In the genomic region with DNA sequence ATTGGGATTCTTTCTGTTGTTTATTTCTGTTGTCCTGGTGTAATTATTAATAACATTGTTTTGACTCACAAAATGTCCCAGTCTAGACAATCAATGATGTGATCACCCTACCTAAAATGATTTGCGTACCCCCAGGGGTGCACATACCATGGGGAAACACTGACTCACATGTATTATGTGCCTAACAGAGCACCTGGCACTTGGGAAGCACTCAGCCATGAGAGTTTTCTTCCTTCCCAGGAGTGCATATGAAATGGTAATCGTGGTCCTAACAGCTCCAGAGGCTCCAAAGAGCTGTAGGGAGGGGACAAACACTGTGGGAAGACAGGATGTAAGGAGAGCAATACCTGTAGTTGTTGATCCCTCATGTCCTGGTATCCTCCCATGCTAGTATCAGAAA, we compare ENCODE assay signal across 19 cellular contexts.
DNase-seq lines count a peak whose midpoint lies in the region; ATAC-seq and TF ChIP-seq lines count a peak whose summit lies in the region.
"Had no signal": no experiment of that assay in that cellular context is flagged by ENCODE, and none has a peak within 500 bp of the region (broad histone marks: within the 10 kb centered on the region; RNA-seq: fewer than 3 reads in every experiment).

No MANE protein-coding gene starts in this region.

- H3K79me2 ChIP-seq in mammary epithelial cell (ENCODE audit: insufficient read depth, low read length): no peaks in the 10 kb centered on the region

- no peak overlapping the region for H3K4me2 ChIP-seq in mammary epithelial cell (ENCODE audit: insufficient read depth, low read depth, low read length)
- H3K4me2 ChIP-seq in IMR-90 (ENCODE audit: low read depth, low read length): no peak overlapping the region

- TF ChIP-seq CTCF in mammary epithelial cell (conservative IDR thresholded peaks at IDR 0.05 in 1 of 2, IDR thresholded peaks at IDR 0.05 in 1 of 2; ENCODE audit: extremely low read depth in 1 of 2, insufficient read depth in 1 of 2, low read depth in 1 of 2, low read length in 2 of 2) (no peak), breast epithelium (IDR thresholded peaks at IDR 0.05) (no peak), IMR-90 (conservative IDR thresholded peaks at IDR 0.05; ENCODE audit: low read depth, low read length) (no peak), foreskin keratinocyte (conservative IDR thresholded peaks at IDR 0.05) (no peak), thyroid gland (IDR thresholded peaks at IDR 0.05) (no peak)
- TF ChIP-seq CTCF in CD4-positive, alpha-beta T cell (IDR thresholded peaks at IDR 0.05): no peak

- POLR2A ChIA-PET in IMR-90 (lab: Charles Lee; ENCODE audit: unreplicated experiment): no interaction called here
- POLR2A ChIA-PET in CD4-positive, alpha-beta T cell (lab: Charles Lee): no interaction called here

- no peaks in the 10 kb centered on the region for H3K36me3 Mint-ChIP-seq in CD4-positive, alpha-beta T cell (ENCODE audit: low read depth)

- peak overlapping the region; percentile 2; the same call in 1 of the 2 replicates for H4K91ac ChIP-seq in IMR-90 (ENCODE audit: insufficient read depth, low read depth, low read length)

- ATAC-seq in IMR-90 (ENCODE audit: low read depth) (no peak), foreskin keratinocyte (peak; percentile 90), GM19452 (IDR thresholded peaks at IDR 0.05; ENCODE audit: unreplicated experiment) (no peak)
- no peak for ATAC-seq in CD4-positive, alpha-beta T cell (ENCODE audit: poor library complexity)
- ATAC-seq: right cardiac atrium had no signal

- CTCF ChIA-PET in mammary epithelial cell (lab: Charles Lee; ENCODE audit: low non-redundant PET): no interaction called here
- CTCF ChIA-PET in IMR-90 (lab: Yijun Ruan, JAX): no interaction called here
- CTCF ChIA-PET in CD4-positive, alpha-beta T cell (lab: Charles Lee): no interaction called here

- H2BK120ac ChIP-seq in IMR-90 (ENCODE audit: low read depth, low read length): no peak overlapping the region

- H2AK5ac ChIP-seq in IMR-90 (ENCODE audit: low read depth, low read length): no peak overlapping the region

- no peak overlapping the region for H2AK9ac ChIP-seq in IMR-90 (replicated peaks; ENCODE audit: low read depth, low read length, poor library complexity)

- no peak overlapping the region; a peak in 1 of 4 replicates for H4K8ac ChIP-seq in IMR-90 (ENCODE audit: low read depth in 2 of 2, low read length in 2 of 2)

- no peak overlapping the region for H2BK5ac ChIP-seq in IMR-90 (ENCODE audit: low read depth, low read length, poor library complexity, severe bottlenecking)

- dilution Hi-C loops in mammary epithelial cell (cut with HindIII; ENCODE audit: low sequenced_read_pairs): no loop called here
- dilution Hi-C loops in IMR-90 (cut with HindIII; ENCODE audit: low sequenced_read_pairs, unreplicated experiment): no loop called here

- BruUV-seq in mammary epithelial cell (replicated peaks; lab: Mats Ljungman, UMichigan) (no TSS peak), IMR-90 (replicated peaks; lab: Mats Ljungman, UMichigan) (no TSS peak)

- H3K56ac ChIP-seq in IMR-90 (ENCODE audit: extremely low read depth, insufficient read depth, low read length): no peak overlapping the region

- H2AFZ ChIP-seq in mammary epithelial cell (ENCODE audit: low read depth, low read length) (peak overlapping the region; percentile 12), IMR-90 (replicated peaks; ENCODE audit: low read length, poor library complexity) (peak overlapping the region; percentile 18)

- in situ Hi-C loops in mammary epithelial cell (cut with MboI; ENCODE audit: low sequenced_read_pairs in 2 of 2): no loop called here
- in situ Hi-C loops in IMR-90 (cut with MboI; ENCODE audit: low sequenced_read_pairs): no loop called here

- TF ChIP-seq RAD21 in IMR-90 (IDR thresholded peaks at IDR 0.05; ENCODE audit: low read length): no peak

- H2BK20ac ChIP-seq in IMR-90 (ENCODE audit: low read depth, low read length): no peak overlapping the region

- H4K20me1 ChIP-seq in mammary epithelial cell (ENCODE audit: insufficient read depth, low read length) (no peaks in the 10 kb centered on the region), IMR-90 (ENCODE audit: insufficient read depth, low read length) (no peaks in the 10 kb centered on the region)

- no peaks in the 10 kb centered on the region for H3K9me1 ChIP-seq in IMR-90 (ENCODE audit: insufficient read depth, low read length)

- H3K4me1 ChIP-seq in mammary epithelial cell (ENCODE audit: insufficient read depth, low read length): peaks cover 9% of the 10 kb centered on the region
- no peaks in the 10 kb centered on the region for H3K4me1 ChIP-seq in breast epithelium
- H3K4me1 ChIP-seq in IMR-90 (ENCODE audit: control insufficient read depth, insufficient read depth, low read length): 0 out of 2 replicates have a peak, but pooled peaks cover 2% of the 10 kb centered on the region
- H3K4me1 ChIP-seq in foreskin keratinocyte: peaks cover 8% of the 10 kb centered on the region
- peaks cover 49 to 77% of the 10 kb centered on the region in 2 donors for H3K4me1 ChIP-seq in thyroid gland
- H3K4me1 ChIP-seq: transverse colon had no signal

- WGBS in mammary epithelial cell (ENCODE audit: low coverage, missing lambda C conversion rate): 48% methylated on average over 2 of the region's 2 CpGs
- WGBS in IMR-90 (ENCODE audit: extremely low coverage in 2 of 2, insufficient read length in 1 of 2), 2 experiments: no CpG with 5 or more reads among the region's 2 CpGs
- WGBS in thyroid gland, 2 donors: 17 to 20% methylated on average over 2 of the region's 2 CpGs

- 0 out of 3 replicates have a peak overlapping the region, but pooled peaks have one; percentile 36 for H2BK15ac ChIP-seq in IMR-90 (ENCODE audit: low read depth, low read length)

- H3K4ac ChIP-seq in IMR-90 (ENCODE audit: low read depth, low read length): no peak overlapping the region

- peak; percentile 16 for DNase-seq in mammary epithelial cell
- DNase-seq in breast epithelium (ENCODE audit: low spot score in 2 of 2): no peak
- DNase-seq in IMR-90: no peak
- peak in 1 of 2 donors; percentile 79 for DNase-seq in foreskin keratinocyte
- DNase-seq in thyroid gland: peak; percentile 64 to 65
- DNase-seq in GOT3 (lab: John Stamatoyannopoulos, UW): no peak
- no peak for DNase-seq in CD4-positive, alpha-beta T cell
- DNase-seq: activated CD4-positive, alpha-beta T cell treated with anti-CD3 and anti-CD28 coated beads for 48 hours; activated CD8-positive, alpha-beta memory T cell treated with anti-CD3 and anti-CD28 coated beads, Interleukin-2, amount 50 U/mL, for 4 hours; activated effector memory CD4-positive, alpha-beta T cell treated with Interleukin-2 at 50 U/mL for 16 hours; DMS153; hypothalamus; NCI-H1436; NCI-H2227 treated with DMSO at 0.1 percent for 48 hours; right cardiac atrium; stimulated activated naive CD4-positive, alpha-beta T cell treated with Interleukin-2 at 50 U/mL for 16 hours; transverse colon had no signal

- H3K9me3 ChIP-seq in mammary epithelial cell (replicated peaks; ENCODE audit: insufficient read depth, low read length): no peaks in the 10 kb centered on the region
- peaks cover 0 to under 1% of the 10 kb centered on the region in 2 donors for H3K9me3 ChIP-seq in breast epithelium
- no peaks in the 10 kb centered on the region for H3K9me3 ChIP-seq in IMR-90 (ENCODE audit: control insufficient read depth, insufficient read depth, low read length)
- H3K9me3 ChIP-seq in thyroid gland: no peaks in the 10 kb centered on the region
- no peaks in the 10 kb centered on the region for H3K9me3 ChIP-seq in CD4-positive, alpha-beta T cell (ENCODE audit: control insufficient read depth, low read length)
- H3K9me3 ChIP-seq: transverse colon had no signal

- no peak overlapping the region for H3K14ac ChIP-seq in IMR-90 (replicated peaks; ENCODE audit: low read depth, low read length)

- H3K36me3 ChIP-seq in mammary epithelial cell (ENCODE audit: insufficient read depth, low read length): no peaks in the 10 kb centered on the region
- no peaks in the 10 kb centered on the region for H3K36me3 ChIP-seq in breast epithelium
- no peaks in the 10 kb centered on the region for H3K36me3 ChIP-seq in IMR-90 (ENCODE audit: control insufficient read depth, insufficient read depth, low read length)
- no peaks in the 10 kb centered on the region for H3K36me3 ChIP-seq in thyroid gland
- H3K36me3 ChIP-seq: transverse colon had no signal

- no peak for TF ChIP-seq POLR2A in breast epithelium (IDR thresholded peaks at IDR 0.05)
- no peak for TF ChIP-seq POLR2A in IMR-90 (IDR thresholded peaks at IDR 0.05; ENCODE audit: low read depth, low read length)
- no peak for TF ChIP-seq POLR2A in thyroid gland (IDR thresholded peaks at IDR 0.05)

- no peak overlapping the region for H3K23ac ChIP-seq in IMR-90 (ENCODE audit: low read depth, low read length)

- H3K27me3 ChIP-seq in mammary epithelial cell (ENCODE audit: insufficient read depth, low read length) (no peaks in the 10 kb centered on the region), breast epithelium (no peaks in the 10 kb centered on the region), IMR-90 (ENCODE audit: control insufficient read depth, insufficient read depth, low read length) (no peaks in the 10 kb centered on the region), foreskin keratinocyte (no peaks in the 10 kb centered on the region), thyroid gland (no peaks in the 10 kb centered on the region)
- H3K27me3 ChIP-seq in CD4-positive, alpha-beta T cell (ENCODE audit: control insufficient read depth, insufficient read depth, low read length): no peaks in the 10 kb centered on the region
- H3K27me3 ChIP-seq: transverse colon had no signal

- no peaks in the 10 kb centered on the region for H3K79me1 ChIP-seq in IMR-90 (ENCODE audit: low read depth in 1 of 2, low read length in 2 of 2)

- H3K27me3 Mint-ChIP-seq in CD4-positive, alpha-beta T cell: no peaks in the 10 kb centered on the region

- no peak overlapping the region for H3K18ac ChIP-seq in IMR-90 (ENCODE audit: low read depth, low read length)

- peaks cover 18% of the 10 kb centered on the region for H3K4me1 Mint-ChIP-seq in CD4-positive, alpha-beta T cell (ENCODE audit: low read depth)

- H4K5ac ChIP-seq in IMR-90 (ENCODE audit: low read depth, low read length): no peak overlapping the region

- H3K27ac Mint-ChIP-seq in CD4-positive, alpha-beta T cell: no peak overlapping the region

- intact Hi-C loops in mammary epithelial cell (cut with micrococcal nuclease) (no loop called here), breast epithelium (cut with DNase I; ENCODE audit: low total_unique reads) (no loop called here), IMR-90 (cut with micrococcal nuclease) (no loop called here), thyroid gland (cut with DNase I) (no loop called here)
- intact Hi-C loops in CD4-positive, alpha-beta T cell (cut with DNase I, micrococcal nuclease): no loop called here

- peaks cover 4% of the 10 kb centered on the region for H3K9me3 Mint-ChIP-seq in CD4-positive, alpha-beta T cell

- no peak overlapping the region for H3K4me3 Mint-ChIP-seq in CD4-positive, alpha-beta T cell

- H3K27ac ChIP-seq in mammary epithelial cell (ENCODE audit: insufficient read depth, low read depth, low read length): no peak overlapping the region
- H3K27ac ChIP-seq in breast epithelium: no peak overlapping the region
- H3K27ac ChIP-seq in IMR-90 (ENCODE audit: insufficient read depth, low read length): no peak overlapping the region
- H3K27ac ChIP-seq in foreskin keratinocyte: peak overlapping the region; percentile 39
- peak overlapping the region; percentile 69 to 82 (median 82) for H3K27ac ChIP-seq in thyroid gland
- H3K27ac ChIP-seq in CD4-positive, alpha-beta T cell (ENCODE audit: low read depth, low read length): no peak overlapping the region
- H3K27ac ChIP-seq: C4-2B, transverse colon had no signal

- no peak overlapping the region for H3K4me3 ChIP-seq in mammary epithelial cell (replicated peaks in 1 of 3; ENCODE audit: insufficient read depth in 1 of 3, low read depth in 2 of 3, low read length in 3 of 3)
- no peak overlapping the region for H3K4me3 ChIP-seq in breast epithelium
- H3K4me3 ChIP-seq in IMR-90 (ENCODE audit: insufficient read depth, low read depth, low read length): no peak overlapping the region
- no peak overlapping the region for H3K4me3 ChIP-seq in thyroid gland (replicated peaks in 1 of 3)
- H3K4me3 ChIP-seq: transverse colon had no signal

- H3K9ac ChIP-seq in mammary epithelial cell (ENCODE audit: insufficient read depth, low read length) (no peak overlapping the region), IMR-90 (ENCODE audit: low read depth, low read length) (no peak overlapping the region)

Comparison
In these comparisons a context has a peak if more than half of its experiments do, and no peak if none do; other contexts are left out.
1. DNase-seq: peak in mammary epithelial cell (single experiment) and thyroid gland (2 of 2); none in breast epithelium (0 of 2), IMR-90 (single experiment), GOT3 (single experiment) and CD4-positive, alpha-beta T cell (0 of 10).
2. H3K27ac ChIP-seq: peak in foreskin keratinocyte (single experiment) and thyroid gland (3 of 3); none in mammary epithelial cell (single experiment), breast epithelium (0 of 2), IMR-90 (single experiment) and CD4-positive, alpha-beta T cell (single experiment).